9 cellular contexts compared by ENCODE assay signal in genomic region chrX:37572137-37572587, GRCh38. TPM values are rescaled to one million over a fixed set of nuclear protein-coding genes. Genes with fewer than 3 reads are reported as not detected.
DNase-seq lines count a peak whose midpoint lies in the region; ATAC-seq and TF ChIP-seq lines count a peak whose summit lies in the region.
"Not testable (repeated sequence)": the region's sequence is repeated elsewhere in the genome, so short reads cannot be mapped to it uniquely, and the experiment has no call there.
"Had no signal": no experiment of that assay in that cellular context is flagged by ENCODE, and none has a peak within 500 bp of the region (broad histone marks: within the 10 kb centered on the region; RNA-seq: fewer than 3 reads in every experiment).

No MANE protein-coding gene starts in this region.

- peaks cover 0 to 12% (median 9%) of the 10 kb centered on the region in 3 donors for H3K27me3 ChIP-seq in stomach

- peak overlapping the region; percentile 74 for H3K4me3 Mint-ChIP-seq in WTC11
- H3K4me3 Mint-ChIP-seq in brain: peak overlapping the region; percentile 81 to 87 (median 83)
- peak overlapping the region; percentile 59 to 91 (median 74) for H3K4me3 Mint-ChIP-seq in naive thymus-derived CD8-positive, alpha-beta T cell

- H3K36me3 ChIP-seq in stomach: not testable (repeated sequence)

- H3K27ac ChIP-seq in stomach: peak overlapping the region in 3 of 5 donors; percentile 12 to 56 (median 42)

- TF ChIP-seq POLR2A in stomach (IDR thresholded peaks at IDR 0.05): not testable (repeated sequence)

- TF ChIP-seq EP300 in stomach (IDR thresholded peaks at IDR 0.05): not testable (repeated sequence)

- intact Hi-C loops in left cardiac atrium (cut with DNase I); stomach (cut with DNase I; ENCODE audit: low total_unique reads): not testable (repeated sequence)

- not testable (repeated sequence) for H3K36me3 Mint-ChIP-seq in WTC11; brain; naive thymus-derived CD8-positive, alpha-beta T cell

- POLR2A ChIA-PET in WTC11 (lab: Charles Lee); naive thymus-derived CD8-positive, alpha-beta T cell (lab: Charles Lee): not testable (repeated sequence)

- peak; percentile 65 for ATAC-seq in HG03280 (IDR thresholded peaks at IDR 0.05; ENCODE audit: unreplicated experiment)
- peak; percentile 75 for ATAC-seq in WTC11
- peak; percentile 57 to 77 for ATAC-seq in left cardiac atrium
- peak in 1 of 2 donors; percentile 8 for ATAC-seq in naive thymus-derived CD8-positive, alpha-beta T cell

- H3K9me3 Mint-ChIP-seq in WTC11; brain; naive thymus-derived CD8-positive, alpha-beta T cell: not testable (repeated sequence)

- DNase-seq in DMS53 treated with DMSO at 0.1 percent for 48 hours (lab: John Stamatoyannopoulos, UW; ENCODE audit: unreplicated experiment): peak; percentile 25
- peak; percentile 21 to 54 for DNase-seq in NCI-H524 (lab: John Stamatoyannopoulos, UW)
- peak; percentile 60 for DNase-seq in WTC11 (ENCODE audit: low spot score)
- not testable (repeated sequence) for DNase-seq in left cardiac atrium; naive thymus-derived CD8-positive, alpha-beta T cell
- peak; percentile 66 for DNase-seq in stomach

- H3K4me1 ChIP-seq in stomach: not testable (repeated sequence)

- 0 to 43% (median 18%) methylated on average over 22 to 53 of the region's 56 CpGs; no CpG with 5 or more reads in 1 of the 5 donors for WGBS in stomach, 5 donors

- not testable (repeated sequence) for TF ChIP-seq CTCF in WTC11 (IDR thresholded peaks at IDR 0.05)
- peak; percentile 26 to 41 for TF ChIP-seq CTCF in brain (conservative IDR thresholded peaks at IDR 0.05)
- TF ChIP-seq CTCF in stomach (IDR thresholded peaks at IDR 0.05): peak in 3 of 7 experiments; percentile 23 to 30 (median 24)

- H3K4me3 ChIP-seq in stomach: peak overlapping the region; percentile 44 to 50 (median 46)

- H3K4me1 Mint-ChIP-seq in WTC11: peaks cover 28% of the 10 kb centered on the region
- H3K4me1 Mint-ChIP-seq in brain: not testable (repeated sequence)
- H3K4me1 Mint-ChIP-seq in naive thymus-derived CD8-positive, alpha-beta T cell: peaks cover 4 to 11% (median 7%) of the 10 kb centered on the region in 4 donors

- CTCF ChIA-PET in WTC11 (lab: Charles Lee): not testable (repeated sequence)

- H3K27ac Mint-ChIP-seq in WTC11: not testable (repeated sequence)
- peak overlapping the region in 1 of 5 experiments; percentile 61 for H3K27ac Mint-ChIP-seq in brain
- H3K27ac Mint-ChIP-seq in naive thymus-derived CD8-positive, alpha-beta T cell: peak overlapping the region in 1 of 10 donors; percentile 71

- peaks cover 12% of the 10 kb centered on the region for H3K27me3 Mint-ChIP-seq in WTC11 (ENCODE audit: low read depth)
- peaks cover 29% of the 10 kb centered on the region for H3K27me3 Mint-ChIP-seq in brain
- H3K27me3 Mint-ChIP-seq in naive thymus-derived CD8-positive, alpha-beta T cell: peaks cover 7 to 37% (median 14%) of the 10 kb centered on the region in 5 donors

- not testable (repeated sequence) for H3K9me3 ChIP-seq in stomach

TF ChIP-seq in WTC11, 78 proteins besides CTCF, POLR2A, EP300 and RAD21:
- TF ChIP-seq HMGXB4 (CRISPR knock-in tag; IDR thresholded peaks at IDR 0.05) (0 out of 2 replicates have a peak, but pooled peaks have one; percentile 29), ZNF121 (CRISPR knock-in tag; IDR thresholded peaks at IDR 0.05) (peak; percentile 85; the same call in 1 of the 2 replicates)
TF ChIP-seq in WTC11: peak in this region for 2; not testable (repeated sequence) for 76.

RNA-seq across cellular contexts. Expression of gene LANCL3, which starts 0.7 kb away (rescaled TPM):
- 0.44 to 0.55 TPM (median 0.48 TPM) in 3 replicates for total RNA-seq in WTC11 (2021)
- 0.03 TPM for polyA plus RNA-seq in brain (ENCODE audit: insufficient read depth, low read depth, low replicate concordance)
- total RNA-seq in left cardiac atrium: under 1 TPM; 0.06 to 0.31 TPM
- under 1 TPM in 1 of 2 experiments, not detected in 1; 0.03 TPM for total RNA-seq in naive thymus-derived CD8-positive, alpha-beta T cell
- polyA plus RNA-seq in naive thymus-derived CD8-positive, alpha-beta T cell: under 1 TPM in 1 of 3 donors, not detected in 2; 0.09 TPM
- 1 to 10 TPM in 3 of 5 donors, under 1 TPM in 2; 0.58 to 5.3 (median 3.1) TPM for total RNA-seq in stomach
- polyA plus RNA-seq in stomach: 1 to 10 TPM in 1 of 3 donors, under 1 TPM in 2; 0.30 to 1.8 (median 0.31) TPM
- total RNA-seq: HepG2 had no signal
- polyA plus RNA-seq: HepG2 had no signal
